In genomic region chr11:20601221-20601914, GRCh38 we compare ENCODE assay signal across 1 cellular context.
TF ChIP-seq lines count a peak whose summit lies in the region.

No MANE protein-coding gene starts in this region.

TF ChIP-seq in H1, 55 proteins besides CTCF, POLR2A, EP300 and RAD21 (continued from another document):
- TF ChIP-seq SP4 (IDR thresholded peaks at IDR 0.05; ENCODE audit: low read length) = no peak
- no peak for TF ChIP-seq TBP (IDR thresholded peaks at IDR 0.05; ENCODE audit: low read depth, low read length)
- peak; percentile 95 for TF ChIP-seq SUZ12 (IDR thresholded peaks at IDR 0.05; ENCODE audit: low read length)
- TF ChIP-seq RBBP5 (IDR thresholded peaks at IDR 0.05; ENCODE audit: borderline replicate concordance, low read depth, low read length) = 0 out of 2 replicates have a peak, but pooled peaks have one; percentile 39
- TF ChIP-seq NRF1 (IDR thresholded peaks at IDR 0.05; ENCODE audit: low read depth, low read length) = no peak
- TF ChIP-seq SRF (IDR thresholded peaks at IDR 0.05; ENCODE audit: low read depth, low read length) = no peak
- TF ChIP-seq GTF2F1 (IDR thresholded peaks at IDR 0.05; ENCODE audit: borderline replicate concordance, low read depth, low read length) = no peak
- TF ChIP-seq SP2 (IDR thresholded peaks at IDR 0.05; ENCODE audit: low read length) = no peak
- TF ChIP-seq TEAD4 (IDR thresholded peaks at IDR 0.05; ENCODE audit: low read depth, low read length) = no peak
- TF ChIP-seq CTBP2 (IDR thresholded peaks at IDR 0.05; ENCODE audit: borderline replicate concordance, insufficient read depth, insufficient read length, low read length) = no peak
- no peak for TF ChIP-seq ATF3 (IDR thresholded peaks at IDR 0.05; ENCODE audit: insufficient read depth, low read depth, low read length)
- TF ChIP-seq HDAC6 (IDR thresholded peaks at IDR 0.05; ENCODE audit: low read depth, low read length) = no peak
- TF ChIP-seq ZNF274 (IDR thresholded peaks at IDR 0.05; ENCODE audit: borderline replicate concordance, extremely low read depth, low read length) = no peak
- TF ChIP-seq POLR2AphosphoS5 (IDR thresholded peaks at IDR 0.05; ENCODE audit: low read depth, low read length) = no peak
- peak; percentile 73 for TF ChIP-seq RNF2 (IDR thresholded peaks at IDR 0.05; ENCODE audit: borderline replicate concordance, low read depth, low read length, missing control alignments, poor library complexity, severe bottlenecking)
- no peak for TF ChIP-seq BACH1 (IDR thresholded peaks at IDR 0.05; ENCODE audit: low read length)
- 0 out of 2 replicates have a peak, but pooled peaks have one; percentile 11 for TF ChIP-seq KDM1A (IDR thresholded peaks at IDR 0.05; ENCODE audit: borderline replicate concordance, low read length)
- TF ChIP-seq CHD7 (IDR thresholded peaks at IDR 0.05; ENCODE audit: insufficient replicate concordance, low read length) = no peak
- no peak for TF ChIP-seq CREB1 (IDR thresholded peaks at IDR 0.05)
- TF ChIP-seq MAX (IDR thresholded peaks at IDR 0.05) = peak; percentile 68; the same call in 1 of the 2 replicates
- peak; percentile 90 for TF ChIP-seq E2F6 (IDR thresholded peaks at IDR 0.05)
- no peak for TF ChIP-seq BCL11A (IDR thresholded peaks at IDR 0.05; ENCODE audit: low read depth in 2 of 2, low read length in 2 of 2)
- peak; percentile 92 for TF ChIP-seq EZH2 (IDR thresholded peaks at IDR 0.05; ENCODE audit: low read depth, low read length, severe bottlenecking)
- no peak for TF ChIP-seq CBX5 (IDR thresholded peaks at IDR 0.05; ENCODE audit: low read depth, low read length)
- no peak for TF ChIP-seq TCF12 (IDR thresholded peaks at IDR 0.05; ENCODE audit: low read depth, low read length)
- TF ChIP-seq ASH2L (IDR thresholded peaks at IDR 0.05; ENCODE audit: low read length) = no peak
- TF ChIP-seq JUND (IDR thresholded peaks at IDR 0.05; ENCODE audit: low read length) = no peak
- no peak for TF ChIP-seq CEBPB (IDR thresholded peaks at IDR 0.05; ENCODE audit: low read depth, low read length)
- TF ChIP-seq SP1 (IDR thresholded peaks at IDR 0.05; ENCODE audit: low read depth, low read length) = no peak
- no peak for TF ChIP-seq TAF1 (IDR thresholded peaks at IDR 0.05; ENCODE audit: low read depth, low read length)
- no peak for TF ChIP-seq POU5F1 (IDR thresholded peaks at IDR 0.05; ENCODE audit: low read depth, low read length)
- peak; percentile 89 for TF ChIP-seq KDM4A (IDR thresholded peaks at IDR 0.05; ENCODE audit: low read depth, low read length, severe bottlenecking)
TF ChIP-seq in H1: peak in this region for 9.
